9 cellular contexts compared by ENCODE assay signal in genomic region chrX:107450823-107451509, GRCh38. TPM values are rescaled to one million over a fixed set of nuclear protein-coding genes. Genes with fewer than 3 reads are reported as not detected.
A peak's percentile ranks its signal among the peaks of the same experiment; 100 is the strongest.
DNase-seq lines count a peak whose midpoint lies in the region; ATAC-seq and TF ChIP-seq lines count a peak whose summit lies in the region.
"Had no signal": no experiment of that assay in that cellular context is flagged by ENCODE, and none has a peak within 500 bp of the region (broad histone marks: within the 10 kb centered on the region; RNA-seq: fewer than 3 reads in every experiment).

No MANE protein-coding gene starts in this region.

- H3K4me3 ChIP-seq in NB4 (ENCODE audit: low read depth, low read length) (no peak overlapping the region), trophoblast cell (ENCODE audit: low read depth, low read length) (no peak overlapping the region)

- peaks cover 14% of the 10 kb centered on the region for H3K36me3 Mint-ChIP-seq in central memory CD8-positive, alpha-beta T cell (ENCODE audit: insufficient read depth)

- H3K23ac ChIP-seq in trophoblast cell (ENCODE audit: low read length): no peak overlapping the region

- peak; percentile 10 for DNase-seq in NCI-H345 (lab: John Stamatoyannopoulos, UW)
- DNase-seq in NCI-H345 treated with DMSO at 0.1 percent for 48 hours (lab: John Stamatoyannopoulos, UW; ENCODE audit: unreplicated experiment): no peak
- DNase-seq in NB4 (ENCODE audit: low read depth): peak; percentile 9
- DNase-seq in central memory CD8-positive, alpha-beta T cell (ENCODE audit: low spot score in 2 of 2): peak; percentile 13 to 62
- DNase-seq in trophoblast cell: no peak
- DNase-seq in NCI-H2029 treated with DMSO at 0.1 percent for 48 hours (lab: John Stamatoyannopoulos, UW): no peak
- DNase-seq: cerebellar nuclear complex had no signal

- H3K9me3 ChIP-seq in trophoblast cell (ENCODE audit: insufficient read depth, low read depth, low read length): no peaks in the 10 kb centered on the region

- WGBS in trophoblast cell (ENCODE audit: extremely low coverage, insufficient coverage, insufficient read length): no CpG with 5 or more reads among the region's 19 CpGs

- no peaks in the 10 kb centered on the region for H3K79me1 ChIP-seq in trophoblast cell (ENCODE audit: low read length)

- TF ChIP-seq POLR2A in NB4 (IDR thresholded peaks at IDR 0.05; ENCODE audit: extremely low read depth, insufficient read length): no peak

- H4K91ac ChIP-seq in trophoblast cell (ENCODE audit: low read depth, low read length): no peak overlapping the region

- H4K12ac ChIP-seq in trophoblast cell (ENCODE audit: low read depth, low read length): no peak overlapping the region

- H3K4ac ChIP-seq in trophoblast cell (ENCODE audit: low read depth, low read length): no peak overlapping the region

- peak; percentile 56 for ATAC-seq in central memory CD8-positive, alpha-beta T cell (replicated peaks; ENCODE audit: extremely low read depth, poor library complexity, severe bottlenecking)
- ATAC-seq in HG02884 (IDR thresholded peaks at IDR 0.05; ENCODE audit: unreplicated experiment) (no peak), HG02938 (IDR thresholded peaks at IDR 0.05; ENCODE audit: unreplicated experiment) (no peak)

- no peaks in the 10 kb centered on the region for H3K79me2 ChIP-seq in trophoblast cell (ENCODE audit: control insufficient read depth, insufficient read depth, low read length, poor library complexity)

- H3K27ac ChIP-seq in trophoblast cell (ENCODE audit: low read depth, low read length): no peak overlapping the region

- no peak overlapping the region for H3K9ac ChIP-seq in trophoblast cell (ENCODE audit: low read length)

- H4K8ac ChIP-seq in trophoblast cell (ENCODE audit: low read depth, low read length): no peak overlapping the region

- peak overlapping the region; percentile 83 for H3K4me3 Mint-ChIP-seq in central memory CD8-positive, alpha-beta T cell

- H3K36me3 ChIP-seq in trophoblast cell (ENCODE audit: control insufficient read depth in 1 of 2, insufficient read depth in 2 of 2, low read length in 2 of 2): no peaks in the 10 kb centered on the region

- H3K18ac ChIP-seq in trophoblast cell (ENCODE audit: low read length): no peak overlapping the region

- H2AK5ac ChIP-seq in trophoblast cell (ENCODE audit: low read length): no peak overlapping the region

- H3K14ac ChIP-seq in trophoblast cell (ENCODE audit: low read length): no peak overlapping the region

- no peaks in the 10 kb centered on the region for H3K9me3 Mint-ChIP-seq in central memory CD8-positive, alpha-beta T cell

- H3K4me1 Mint-ChIP-seq in central memory CD8-positive, alpha-beta T cell: peaks cover 29% of the 10 kb centered on the region

- H2BK12ac ChIP-seq in trophoblast cell (ENCODE audit: low read length): no peak overlapping the region

- H2AFZ ChIP-seq in trophoblast cell (ENCODE audit: insufficient read depth, low read length, poor library complexity): no peak overlapping the region

- peaks cover 0 to 4% of the 10 kb centered on the region in 2 experiments for H3K4me1 ChIP-seq in trophoblast cell (ENCODE audit: control insufficient read depth in 1 of 2, insufficient read depth in 2 of 2, low read length in 2 of 2)

- H3K27me3 Mint-ChIP-seq in central memory CD8-positive, alpha-beta T cell: no peaks in the 10 kb centered on the region

- H3K4me2 ChIP-seq in trophoblast cell (ENCODE audit: low read length): peak overlapping the region; percentile 87

- peak overlapping the region; percentile 89 for H3K27ac Mint-ChIP-seq in central memory CD8-positive, alpha-beta T cell (ENCODE audit: low read depth)

- no peak overlapping the region for H2BK5ac ChIP-seq in trophoblast cell (ENCODE audit: low read depth, low read length, poor library complexity)

- peaks cover 26% of the 10 kb centered on the region for H3K27me3 ChIP-seq in trophoblast cell (ENCODE audit: insufficient read depth, low read length)

- TF ChIP-seq CTCF in NB4 (IDR thresholded peaks at IDR 0.05; ENCODE audit: low read depth, low read length): peak; percentile 17

- no peak overlapping the region for H2BK120ac ChIP-seq in trophoblast cell (ENCODE audit: insufficient read depth, low read length, poor library complexity)

RNA-seq across cellular contexts. Expression of gene FRMPD3, which starts 1.5 kb away (rescaled TPM):
- 0.04 and 0.07 TPM in 2 replicates for polyA plus RNA-seq in trophoblast cell (2013)

Comparison
In these comparisons a context has a peak if more than half of its experiments do, and no peak if none do; other contexts are left out.
1. DNase-seq: peak in NCI-H345 (single experiment), NB4 (single experiment) and central memory CD8-positive, alpha-beta T cell (2 of 2); none in NCI-H345 treated with DMSO at 0.1 percent for 48 hours (single experiment), trophoblast cell (0 of 2) and NCI-H2029 treated with DMSO at 0.1 percent for 48 hours (single experiment).